Comparison of ENCODE assay signal across 9 cellular contexts in the genomic region with DNA sequence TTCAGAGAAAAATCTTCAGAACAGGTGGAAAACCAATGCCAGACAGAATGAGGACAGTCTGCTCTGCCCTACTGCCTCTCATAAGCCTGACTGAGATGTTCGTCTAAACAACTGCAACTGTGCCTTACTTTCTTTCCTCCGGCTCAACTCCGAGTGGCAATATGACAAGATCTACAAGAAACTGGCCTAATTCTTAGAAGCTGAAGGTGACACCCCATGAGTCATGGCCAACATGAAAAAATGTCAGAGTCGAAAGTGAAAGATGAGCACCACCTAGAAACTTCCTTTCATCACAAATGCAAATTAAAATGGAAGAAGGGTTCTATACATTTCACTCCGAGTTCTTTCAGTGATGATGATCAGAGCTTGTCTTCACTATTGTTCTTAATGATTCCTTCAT. TPM values are rescaled to one million over a fixed set of nuclear protein-coding genes. Genes with fewer than 3 reads are reported as not detected.
DNase-seq lines count a peak whose midpoint lies in the region; ATAC-seq, FAIRE-seq and TF ChIP-seq lines count a peak whose summit lies in the region.
"Had no signal": no experiment of that assay in that cellular context is flagged by ENCODE, and none has a peak within 500 bp of the region (broad histone marks: within the 10 kb centered on the region; RNA-seq: fewer than 3 reads in every experiment).

No MANE protein-coding gene starts in this region.

- peak overlapping the region; percentile 80 for H3K4me2 ChIP-seq in OCI-LY3 (ENCODE audit: low read length)

- H4K20me1 ChIP-seq in OCI-LY3 (ENCODE audit: insufficient read depth, low read length) = no peaks in the 10 kb centered on the region

- peak; percentile 62 for DNase-seq in GM12891 (ENCODE audit: insufficient read length, low spot score)
- DNase-seq in activated naive CD8-positive, alpha-beta T cell treated with anti-CD3 and anti-CD28 coated beads, Interleukin-2, amount 10 ng/mL, durations not matched to agents 7 days and 5 days = no peak
- DNase-seq in stimulated activated CD4-positive, alpha-beta T cell treated with anti-CD3 and anti-CD28 coated beads, TNF-alpha, amount 100 ng/mL, for 24 hours (ENCODE audit: low read depth in 3 of 3) = peak; percentile 40 to 66 (median 45)
- no peak for DNase-seq in NCI-H2107 (lab: John Stamatoyannopoulos, UW)
- DNase-seq in cardiac septum (ENCODE audit: low spot score) = no peak
- no peak for DNase-seq in omental fat pad (ENCODE audit: low spot score)

- peak overlapping the region; percentile 24; the same call in 1 of the 2 replicates for H2AFZ ChIP-seq in OCI-LY3 (ENCODE audit: low read depth, low read length)

- POLR2A ChIA-PET in activated naive CD8-positive, alpha-beta T cell treated with anti-CD3 and anti-CD28 coated beads, Interleukin-2, amount 10 ng/mL, durations not matched to agents 7 days and 5 days (lab: Charles Lee) = interaction anchor here (0.5 to 2.9 kb wide), 4 partner anchors 15 to 227 kb away, joined by 3 to 26 read pairs (median 3); a partner anchor contains a TSS

- H3K9ac ChIP-seq in OCI-LY3 (ENCODE audit: low read length) = peak overlapping the region; percentile 7; the same call in 1 of the 2 replicates

- 0 out of 2 replicates have a peak, but pooled peaks cover 4% of the 10 kb centered on the region for H3K9me3 ChIP-seq in OCI-LY3 (ENCODE audit: insufficient read depth, low read length)
- H3K9me3 ChIP-seq: thoracic aorta had no signal

- peak overlapping the region; percentile 56 for H3K4me3 ChIP-seq in OCI-LY3 (ENCODE audit: low read length)
- H3K4me3 ChIP-seq: thoracic aorta had no signal

- TF ChIP-seq CTCF in OCI-LY3 (IDR thresholded peaks at IDR 0.05; ENCODE audit: low read depth, low read length) (no peak), omental fat pad (IDR thresholded peaks at IDR 0.05) (no peak)

- H3K27ac Mint-ChIP-seq in activated naive CD8-positive, alpha-beta T cell treated with anti-CD3 and anti-CD28 coated beads, Interleukin-2, amount 10 ng/mL, durations not matched to agents 7 days and 5 days = peak overlapping the region; percentile 90

- peak overlapping the region; percentile 80 for H3K4me3 Mint-ChIP-seq in activated naive CD8-positive, alpha-beta T cell treated with anti-CD3 and anti-CD28 coated beads, Interleukin-2, amount 10 ng/mL, durations not matched to agents 7 days and 5 days

- peaks cover 43% of the 10 kb centered on the region for H3K36me3 Mint-ChIP-seq in activated naive CD8-positive, alpha-beta T cell treated with anti-CD3 and anti-CD28 coated beads, Interleukin-2, amount 10 ng/mL, durations not matched to agents 7 days and 5 days

- peaks cover 21% of the 10 kb centered on the region for H3K79me2 ChIP-seq in OCI-LY3 (ENCODE audit: low read length)

- peaks cover 1% of the 10 kb centered on the region for H3K9me3 Mint-ChIP-seq in activated naive CD8-positive, alpha-beta T cell treated with anti-CD3 and anti-CD28 coated beads, Interleukin-2, amount 10 ng/mL, durations not matched to agents 7 days and 5 days

- no peaks in the 10 kb centered on the region for H3K27me3 ChIP-seq in OCI-LY3 (ENCODE audit: low read depth, low read length)

- H3K27ac ChIP-seq in OCI-LY3 (ENCODE audit: low read length) = peak overlapping the region; percentile 54
- H3K27ac ChIP-seq: thoracic aorta had no signal

- H3K36me3 ChIP-seq in OCI-LY3 (replicated peaks; ENCODE audit: low read depth, low read length) = peaks cover 16% of the 10 kb centered on the region

- peak; percentile 43 for FAIRE-seq in GM12891 (lab: Jason Lieb, UNC)

- ATAC-seq in HG02610 (IDR thresholded peaks at IDR 0.05; ENCODE audit: unreplicated experiment) (peak; percentile 83), omental fat pad (ENCODE audit: low FRiP score) (no peak)
- ATAC-seq in activated naive CD8-positive, alpha-beta T cell treated with anti-CD3 and anti-CD28 coated beads, Interleukin-2, amount 10 ng/mL, durations not matched to agents 7 days and 5 days (ENCODE audit: low read depth) = peak; percentile 98

- H3K4me1 ChIP-seq in OCI-LY3 (ENCODE audit: low read length) = peaks cover 20% of the 10 kb centered on the region

- H3K4me1 Mint-ChIP-seq in activated naive CD8-positive, alpha-beta T cell treated with anti-CD3 and anti-CD28 coated beads, Interleukin-2, amount 10 ng/mL, durations not matched to agents 7 days and 5 days = peaks cover 36% of the 10 kb centered on the region

- intact Hi-C loops in cardiac septum (cut with DNase I) = no loop called here

- H3K27me3 Mint-ChIP-seq in activated naive CD8-positive, alpha-beta T cell treated with anti-CD3 and anti-CD28 coated beads, Interleukin-2, amount 10 ng/mL, durations not matched to agents 7 days and 5 days = no peaks in the 10 kb centered on the region

- no peak for TF ChIP-seq POLR2A in GM12891 (IDR thresholded peaks at IDR 0.05; ENCODE audit: low read depth, low read length)

TF ChIP-seq in GM12891, 5 proteins besides CTCF, POLR2A, EP300 and RAD21:
- TF ChIP-seq PAX5 (IDR thresholded peaks at IDR 0.05; ENCODE audit: insufficient read depth, low read length, severe bottlenecking) (no peak), POU2F2 (IDR thresholded peaks at IDR 0.05; ENCODE audit: low read depth, low read length) (0 out of 2 replicates have a peak, but pooled peaks have one; percentile 15)

RNA-seq across cellular contexts. Expression of a gene that starts 12.9 kb away (rescaled TPM):
- polyA plus RNA-seq in GM12891 (2012; ENCODE audit: low read depth, missing spikeins) = 31.5 TPM
- 10 to 100 TPM; 58.4 to 64.2 TPM for total RNA-seq in activated naive CD8-positive, alpha-beta T cell treated with anti-CD3 and anti-CD28 coated beads, Interleukin-2, amount 10 ng/mL, durations not matched to agents 7 days and 5 days
- 116 TPM for total RNA-seq in cardiac septum
- 100 to 1,000 TPM in 1 of 4 donors, 10 to 100 TPM in 3; 68.1 to 120 (median 90.9) TPM for total RNA-seq in omental fat pad

RNA-seq across cellular contexts. Expression of a gene that starts 43.5 kb away (rescaled TPM):
- 37.8 TPM for polyA plus RNA-seq in GM12891 (2012; ENCODE audit: low read depth, missing spikeins)
- 10 to 100 TPM; 15.4 to 18.9 TPM for total RNA-seq in activated naive CD8-positive, alpha-beta T cell treated with anti-CD3 and anti-CD28 coated beads, Interleukin-2, amount 10 ng/mL, durations not matched to agents 7 days and 5 days
- total RNA-seq in cardiac septum = 5.0 TPM
- total RNA-seq in omental fat pad = 1 to 10 TPM in 3 of 4 donors, not detected in 1; 3.8 to 6.6 (median 4.6) TPM

RNA-seq across cellular contexts. Expression of a gene that starts 58.3 kb away (rescaled TPM):
- polyA plus RNA-seq in GM12891 (2012; ENCODE audit: low read depth, missing spikeins) = 3.4 TPM
- total RNA-seq in activated naive CD8-positive, alpha-beta T cell treated with anti-CD3 and anti-CD28 coated beads, Interleukin-2, amount 10 ng/mL, durations not matched to agents 7 days and 5 days = not detected
- 0.51 TPM for total RNA-seq in cardiac septum
- under 1 TPM in 1 of 4 donors, not detected in 3; 0.65 TPM for total RNA-seq in omental fat pad
- total RNA-seq: thoracic aorta had no signal

Comparison
In these comparisons a context has a peak if more than half of its experiments do, and no peak if none do; other contexts are left out.
1. DNase-seq: peak in GM12891 (single experiment) and stimulated activated CD4-positive, alpha-beta T cell treated with anti-CD3 and anti-CD28 coated beads, TNF-alpha, amount 100 ng/mL, for 24 hours (3 of 3); none in activated naive CD8-positive, alpha-beta T cell treated with anti-CD3 and anti-CD28 coated beads, Interleukin-2, amount 10 ng/mL, durations not matched to agents 7 days and 5 days (single experiment), NCI-H2107 (single experiment), cardiac septum (single experiment) and omental fat pad (single experiment).